ENCODE assay signal across 1 cellular context in genomic region chr7:94696981-94697670, GRCh38.
TF ChIP-seq lines count a peak whose summit lies in the region.

No MANE protein-coding gene starts in this region.

TF ChIP-seq in GM23338, 12 proteins besides CTCF, POLR2A, EP300 and RAD21 (continued from another document):
- TF ChIP-seq ZNF462 (CRISPR knock-in tag; IDR thresholded peaks at IDR 0.05) (no peak), POLR2AphosphoS5 (IDR thresholded peaks at IDR 0.05; ENCODE audit: low read depth) (no peak), EZH2 (IDR thresholded peaks at IDR 0.05; ENCODE audit: low read depth, unreplicated experiment) (no peak)
- TF ChIP-seq, protein P1, sequence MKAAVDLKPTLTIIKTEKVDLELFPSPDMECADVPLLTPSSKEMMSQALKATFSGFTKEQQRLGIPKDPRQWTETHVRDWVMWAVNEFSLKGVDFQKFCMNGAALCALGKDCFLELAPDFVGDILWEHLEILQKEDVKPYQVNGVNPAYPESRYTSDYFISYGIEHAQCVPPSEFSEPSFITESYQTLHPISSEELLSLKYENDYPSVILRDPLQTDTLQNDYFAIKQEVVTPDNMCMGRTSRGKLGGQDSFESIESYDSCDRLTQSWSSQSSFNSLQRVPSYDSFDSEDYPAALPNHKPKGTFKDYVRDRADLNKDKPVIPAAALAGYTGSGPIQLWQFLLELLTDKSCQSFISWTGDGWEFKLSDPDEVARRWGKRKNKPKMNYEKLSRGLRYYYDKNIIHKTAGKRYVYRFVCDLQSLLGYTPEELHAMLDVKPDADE (IDR thresholded peaks at IDR 0.05) = no peak
